10 cellular contexts compared by ENCODE assay signal in genomic region chr6:116633685-116634084, GRCh38. TPM values are rescaled to one million over a fixed set of nuclear protein-coding genes. Genes with fewer than 3 reads are reported as not detected.
A peak's percentile ranks its signal among the peaks of the same experiment; 100 is the strongest.
DNase-seq lines count a peak whose midpoint lies in the region; ATAC-seq and TF ChIP-seq lines count a peak whose summit lies in the region.
"Had no signal": no experiment of that assay in that cellular context is flagged by ENCODE, and none has a peak within 500 bp of the region (broad histone marks: within the 10 kb centered on the region; RNA-seq: fewer than 3 reads in every experiment).

No MANE protein-coding gene starts in this region.

- TF ChIP-seq CTCF in DND-41 (IDR thresholded peaks at IDR 0.05; ENCODE audit: borderline replicate concordance, extremely low read depth, low read length, poor library complexity, severe bottlenecking) (peak; percentile 49), HEK293 (tag by site-specific recombination; IDR thresholded peaks at IDR 0.05) (peak; percentile 19; the same call in 1 of the 2 replicates), Panc1 (IDR thresholded peaks at IDR 0.05) (peak; percentile 73), foreskin fibroblast (IDR thresholded peaks at IDR 0.05; ENCODE audit: low read depth, low read length) (peak; percentile 11)

- intact Hi-C loops in Panc1 (cut with micrococcal nuclease; ENCODE audit: unreplicated experiment) = no loop called here

- BruUV-seq in Panc1 (replicated peaks; lab: Mats Ljungman, UMichigan) = no TSS peak

- H3K36me3 ChIP-seq in DND-41 (ENCODE audit: insufficient read depth, low read length) (peaks cover 37% of the 10 kb centered on the region), HEK293 (ENCODE audit: control insufficient read depth in 2 of 2, insufficient read depth in 1 of 2, low read length in 2 of 2) (peaks cover 7 to 43% of the 10 kb centered on the region in 2 experiments; a peak in 2 of 3 replicates), Panc1 (ENCODE audit: control insufficient read depth, insufficient read depth, low read length) (peaks cover 4% of the 10 kb centered on the region; the same call in 1 of the 2 replicates)

- no peaks in the 10 kb centered on the region for H3K4me1 ChIP-seq in DND-41 (ENCODE audit: insufficient read depth, low read length)
- H3K4me1 ChIP-seq in HEK293 (ENCODE audit: control insufficient read depth, insufficient read depth, low read length) = no peaks in the 10 kb centered on the region
- H3K4me1 ChIP-seq in Panc1 (ENCODE audit: control insufficient read depth, insufficient read depth, low read length) = no peaks in the 10 kb centered on the region

- ATAC-seq in DND-41 (ENCODE audit: insufficient read depth, low read depth) (peak; percentile 59; the same call in 1 of the 3 replicates), Panc1 (peak; percentile 71; the same call in 1 of the 2 replicates), HG03571 (IDR thresholded peaks at IDR 0.05; ENCODE audit: unreplicated experiment) (no peak), HG02884 (IDR thresholded peaks at IDR 0.05; ENCODE audit: unreplicated experiment) (no peak)

- in situ Hi-C loops in Panc1 (cut with HindIII; ENCODE audit: low pct_unique_long_range_greater_than_20kb, low sequenced_read_pairs) = no loop called here

- H3K4me2 ChIP-seq in DND-41 (ENCODE audit: insufficient read depth, low read length) = no peak overlapping the region

- H2AFZ ChIP-seq in DND-41 (ENCODE audit: low read depth, low read length) = no peak overlapping the region

- H3K79me2 ChIP-seq in DND-41 (ENCODE audit: insufficient read depth, low read length) = no peaks in the 10 kb centered on the region

- no peak for DNase-seq in DND-41
- no peak for DNase-seq in Panc1 (ENCODE audit: low read depth, low spot score)
- peak in 1 of 2 donors; percentile 7 for DNase-seq in foreskin fibroblast
- no peak for DNase-seq in T-helper 9 cell
- DNase-seq in stimulated activated CD8-positive, alpha-beta memory T cell treated with anti-CD3 and anti-CD28 coated beads, Interleukin-4, amount 100 ng/mL, for 48 hours = no peak
- DNase-seq: activated naive CD4-positive, alpha-beta T cell; stimulated activated naive CD4-positive, alpha-beta T cell treated with Interleukin-2 at 50 U/mL for 16 hours had no signal

- H3K4me3 ChIP-seq in DND-41 (ENCODE audit: low read depth in 1 of 2, low read length in 2 of 2) (no peak overlapping the region), HEK293 (ENCODE audit: low read depth, low read length) (no peak overlapping the region), Panc1 (ENCODE audit: low read depth in 2 of 2, low read length in 2 of 2) (no peak overlapping the region), foreskin fibroblast (ENCODE audit: low read depth in 1 of 2, low read length in 2 of 2) (no peak overlapping the region)

- no peak overlapping the region for H3K27ac ChIP-seq in DND-41 (ENCODE audit: low read length)
- H3K27ac ChIP-seq in HEK293 (ENCODE audit: extremely low read depth, low read depth, low read length) = no peak overlapping the region
- no peak overlapping the region for H3K27ac ChIP-seq in Panc1 (ENCODE audit: low read length)

- no peak overlapping the region for H3K9ac ChIP-seq in DND-41 (ENCODE audit: low read depth, low read length)

- H4K20me1 ChIP-seq in DND-41 (ENCODE audit: insufficient read depth, low read length) = no peaks in the 10 kb centered on the region

- H3K9me3 ChIP-seq in DND-41 (ENCODE audit: insufficient read depth, low read length, severe bottlenecking) (no peaks in the 10 kb centered on the region), HEK293 (ENCODE audit: control insufficient read depth, insufficient read depth, low read depth, low read length) (no peaks in the 10 kb centered on the region), Panc1 (ENCODE audit: control insufficient read depth, insufficient read depth, low read depth, low read length) (no peaks in the 10 kb centered on the region)

- H3K27me3 ChIP-seq in DND-41 (ENCODE audit: insufficient read depth, low read length, poor library complexity) (no peaks in the 10 kb centered on the region), Panc1 (ENCODE audit: control insufficient read depth, insufficient read depth, low read length) (no peaks in the 10 kb centered on the region)

- POLR2A ChIA-PET in HEK293 (lab: Yijun Ruan, JAX) = no interaction called here
- POLR2A ChIA-PET in Panc1 (lab: Charles Lee) = no interaction called here

- CTCF ChIA-PET in HEK293 (lab: Yijun Ruan, JAX) = interaction anchor here (0.6 to 2.6 kb wide), 6 partner anchors 11 to 365 kb away, joined by 3 to 9 read pairs (median 3); no protein-coding TSS in a partner anchor
- CTCF ChIA-PET in Panc1 (lab: Charles Lee) = interaction anchor here (0.6 kb wide), 1 partner anchor 128 kb away, joined by 3 read pairs; no protein-coding TSS in a partner anchor

TF ChIP-seq in HEK293, 187 proteins besides CTCF, POLR2A, EP300 and RAD21:
- TF ChIP-seq GLIS1 (tag by site-specific recombination; IDR thresholded peaks at IDR 0.05) (no peak), ZNF404 (tag by site-specific recombination; IDR thresholded peaks at IDR 0.05) (no peak), ZNF777 (tag by site-specific recombination; IDR thresholded peaks at IDR 0.05; ENCODE audit: borderline replicate concordance) (no peak), SP3 (tag by site-specific recombination; IDR thresholded peaks at IDR 0.05) (no peak), OVOL3 (tag by site-specific recombination; IDR thresholded peaks at IDR 0.05) (no peak), ZNF639 (tag by site-specific recombination; IDR thresholded peaks at IDR 0.05) (no peak)

RNA-seq across cellular contexts. Expression of gene RSPH4A, which starts 17.4 kb away (rescaled TPM):
- 0.44 TPM for total RNA-seq in Panc1 (2021; ENCODE audit: unreplicated experiment)
- 0.31 TPM for polyA plus RNA-seq in Panc1 (2012; ENCODE audit: insufficient read length)

RNA-seq across cellular contexts. Expression of gene ZUP1, which starts 34.9 kb away (rescaled TPM):
- total RNA-seq in Panc1 (2021; ENCODE audit: unreplicated experiment) = 26.0 TPM
- 9.6 TPM for polyA plus RNA-seq in Panc1 (2012; ENCODE audit: insufficient read length)

RNA-seq across cellular contexts. Expression of gene KPNA5, which starts 47.3 kb away (rescaled TPM):
- total RNA-seq in Panc1 (2021; ENCODE audit: unreplicated experiment) = 16.2 TPM
- 5.1 TPM for polyA plus RNA-seq in Panc1 (2012; ENCODE audit: insufficient read length)

Comparison
In these comparisons a context has a peak if more than half of its experiments do, and no peak if none do; other contexts are left out.
1. ATAC-seq: peak in DND-41 (single experiment) and Panc1 (single experiment); none in HG03571 (single experiment) and HG02884 (single experiment).
2. CTCF ChIP-seq: peak in every context shown above with its lines; median percentile 73 in Panc1; 49 in DND-41; 19 in HEK293; 11 in foreskin fibroblast.